In the genomic region with DNA sequence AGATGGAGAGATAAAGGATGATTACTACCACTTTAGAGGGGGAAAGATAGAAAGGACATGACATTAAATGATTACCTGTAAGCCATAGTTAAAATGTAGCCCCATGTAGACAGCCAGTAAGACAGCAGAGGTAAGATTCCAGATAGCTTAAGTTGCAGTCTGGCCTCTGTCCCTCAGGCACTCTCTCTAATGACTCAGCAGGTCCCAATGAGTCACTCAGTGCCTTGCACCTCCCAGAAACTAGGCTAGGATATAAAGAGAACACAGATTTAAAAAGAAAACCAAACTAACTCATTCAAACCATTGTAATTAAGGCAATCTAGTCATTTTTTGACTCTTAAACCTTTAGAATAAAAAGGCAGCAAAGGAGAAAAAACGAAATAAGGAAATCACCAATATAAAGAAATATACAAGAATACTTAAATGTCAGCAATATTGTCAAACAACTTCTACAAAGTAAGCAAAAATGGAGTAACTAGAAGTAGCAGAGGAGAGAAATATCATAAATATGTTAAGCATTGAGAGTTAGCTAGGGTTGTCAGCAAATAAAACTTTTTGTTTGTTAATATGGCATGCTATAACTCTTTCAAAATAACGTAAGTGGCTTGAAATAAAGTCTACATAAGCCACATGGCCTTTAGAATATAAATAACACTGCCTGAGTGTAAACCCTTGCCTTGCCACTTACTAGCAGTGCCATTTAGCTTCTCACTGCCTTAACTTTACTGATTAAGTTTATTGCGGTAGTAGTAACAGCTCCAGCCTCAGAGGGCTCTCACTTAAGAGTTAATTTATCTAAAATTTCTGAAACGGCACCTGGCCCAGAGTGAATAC, we compare ENCODE assay signal across 8 cellular contexts. TPM values are rescaled to one million over a fixed set of nuclear protein-coding genes. Genes with fewer than 3 reads are reported as not detected.
A peak's percentile ranks its signal among the peaks of the same experiment; 100 is the strongest.
DNase-seq lines count a peak whose midpoint lies in the region; ATAC-seq and TF ChIP-seq lines count a peak whose summit lies in the region.

No MANE protein-coding gene starts in this region.

- DNase-seq in H4 (ENCODE audit: low spot score): peak; percentile 91
- peak; percentile 89 for DNase-seq in RPMI7951 (ENCODE audit: low read depth)
- DNase-seq in fibroblast of villous mesenchyme (ENCODE audit: low read depth): peak; percentile 87
- no peak for DNase-seq in cortex of kidney (lab: John Stamatoyannopoulos, UW)
- DNase-seq in DMS114 treated with DMSO at 0.1 percent for 48 hours (lab: John Stamatoyannopoulos, UW; ENCODE audit: unreplicated experiment): no peak

- H3K4me1 ChIP-seq in skeletal muscle satellite cell (ENCODE audit: control insufficient read depth, insufficient read depth, low read length): peaks cover 33% of the 10 kb centered on the region

- H3K4me3 ChIP-seq in fibroblast of villous mesenchyme (ENCODE audit: low read depth, low read length): no peak overlapping the region
- no peak overlapping the region for H3K4me3 ChIP-seq in skeletal muscle satellite cell (ENCODE audit: low read length)

- ATAC-seq in HG03159 (IDR thresholded peaks at IDR 0.05; ENCODE audit: unreplicated experiment) (no peak), GM18517 (IDR thresholded peaks at IDR 0.05; ENCODE audit: unreplicated experiment) (no peak)

- no peaks in the 10 kb centered on the region for H3K27me3 ChIP-seq in skeletal muscle satellite cell (ENCODE audit: control insufficient read depth, insufficient read depth, low read length)

- H3K4me2 ChIP-seq in skeletal muscle satellite cell (ENCODE audit: low read length): peak overlapping the region; percentile 49

- peak overlapping the region; percentile 37 for H3K9ac ChIP-seq in skeletal muscle satellite cell (ENCODE audit: low read depth, low read length)

- TF ChIP-seq CTCF in fibroblast of villous mesenchyme (IDR thresholded peaks at IDR 0.05; ENCODE audit: insufficient read depth, low read depth, low read length): no peak

- H3K9me3 ChIP-seq in skeletal muscle satellite cell (replicated peaks; ENCODE audit: low read length): peaks cover 5% of the 10 kb centered on the region

- peaks cover 18% of the 10 kb centered on the region for H3K36me3 ChIP-seq in skeletal muscle satellite cell (ENCODE audit: insufficient read depth, low read length)

RNA-seq across cellular contexts. Expression of a gene that starts 48.5 kb away (rescaled TPM):
- 10.9 and 17.6 TPM in 2 replicates for total RNA-seq in H4 (2014; rRNA removed; shearing (Covaris generic))
- total RNA-seq in RPMI7951 (2014; rRNA removed; shearing (Covaris generic)): 20.1 and 27.6 TPM in 2 replicates
- total RNA-seq in fibroblast of villous mesenchyme: 30.9 and 34.5 TPM in 2 replicates
- total RNA-seq in skeletal muscle satellite cell (2012; rRNA removed): 26.6 and 33.2 TPM in 2 replicates

Comparison
In these comparisons a context has a peak if more than half of its experiments do, and no peak if none do; other contexts are left out.
1. DNase-seq: peak in H4 (single experiment), RPMI7951 (single experiment) and fibroblast of villous mesenchyme (single experiment); none in cortex of kidney (single experiment) and DMS114 treated with DMSO at 0.1 percent for 48 hours (single experiment).